2 cellular contexts compared by ENCODE assay signal in the genomic region with DNA sequence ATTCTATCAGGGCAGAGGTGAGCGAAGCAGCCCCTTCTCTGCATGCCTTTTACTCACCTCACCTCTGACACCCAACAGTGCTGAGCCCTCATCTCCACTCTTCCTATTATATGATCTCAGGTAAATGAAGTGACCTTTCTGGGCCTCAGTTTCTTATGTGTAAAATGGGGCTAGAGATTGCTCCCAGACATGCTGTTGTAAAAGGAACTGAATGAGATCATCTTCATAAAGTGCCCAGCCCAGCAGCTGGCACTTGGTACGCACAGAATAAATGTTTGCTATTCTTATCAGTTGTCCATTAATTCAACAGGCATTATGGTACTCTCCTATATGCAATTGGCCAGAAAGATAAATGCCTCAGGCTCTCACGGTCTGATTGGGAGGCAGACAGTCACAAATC.
TF ChIP-seq lines count a peak whose summit lies in the region.

No MANE protein-coding gene starts in this region.

TF ChIP-seq in HEK293, 187 proteins besides CTCF, POLR2A, EP300 and RAD21 (continues in another document):
- TF ChIP-seq ZNF501 (tag by site-specific recombination; IDR thresholded peaks at IDR 0.05) (no peak), ZNF670 (tag by site-specific recombination; IDR thresholded peaks at IDR 0.05; ENCODE audit: low read depth) (no peak), KLF1 (tag by site-specific recombination; IDR thresholded peaks at IDR 0.05) (peak; percentile 22; the same call in 1 of the 2 replicates), BCL11A (tag by site-specific recombination; IDR thresholded peaks at IDR 0.05; ENCODE audit: low read depth) (no peak), ZBTB7A (tag by site-specific recombination; IDR thresholded peaks at IDR 0.05; ENCODE audit: low read depth) (no peak), ZNF132 (tag by site-specific recombination; IDR thresholded peaks at IDR 0.05; ENCODE audit: borderline replicate concordance) (no peak), ZNF654 (tag by site-specific recombination; IDR thresholded peaks at IDR 0.05; ENCODE audit: low read depth) (no peak), FEZF1 (tag by site-specific recombination; IDR thresholded peaks at IDR 0.05) (peak; percentile 81), ZNF560 (tag by site-specific recombination; IDR thresholded peaks at IDR 0.05; ENCODE audit: borderline replicate concordance) (no peak), ZNF843 (tag by site-specific recombination; IDR thresholded peaks at IDR 0.05) (peak; percentile 56), ZSCAN16 (tag by site-specific recombination; IDR thresholded peaks at IDR 0.05) (no peak), ZNF335 (tag by site-specific recombination; conservative IDR thresholded peaks at IDR 0.05) (peak; percentile 63), SCRT2 (tag by site-specific recombination; IDR thresholded peaks at IDR 0.05) (peak; percentile 56), SCRT1 (tag by site-specific recombination; IDR thresholded peaks at IDR 0.05; ENCODE audit: borderline replicate concordance) (peak; percentile 48; the same call in 1 of the 2 replicates)
- TF ChIP-seq, protein P1, sequence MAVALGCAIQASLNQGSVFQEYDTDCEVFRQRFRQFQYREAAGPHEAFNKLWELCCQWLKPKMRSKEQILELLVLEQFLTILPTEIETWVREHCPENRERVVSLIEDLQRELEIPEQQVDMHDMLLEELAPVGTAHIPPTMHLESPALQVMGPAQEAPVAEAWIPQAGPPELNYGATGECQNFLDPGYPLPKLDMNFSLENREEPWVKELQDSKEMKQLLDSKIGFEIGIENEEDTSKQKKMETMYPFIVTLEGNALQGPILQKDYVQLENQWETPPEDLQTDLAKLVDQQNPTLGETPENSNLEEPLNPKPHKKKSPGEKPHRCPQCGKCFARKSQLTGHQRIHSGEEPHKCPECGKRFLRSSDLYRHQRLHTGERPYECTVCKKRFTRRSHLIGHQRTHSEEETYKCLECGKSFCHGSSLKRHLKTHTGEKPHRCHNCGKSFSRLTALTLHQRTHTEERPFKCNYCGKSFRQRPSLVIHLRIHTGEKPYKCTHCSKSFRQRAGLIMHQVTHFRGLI (tag by site-specific recombination; IDR thresholded peaks at IDR 0.05) = peak; percentile 68
- TF ChIP-seq, protein P2, sequence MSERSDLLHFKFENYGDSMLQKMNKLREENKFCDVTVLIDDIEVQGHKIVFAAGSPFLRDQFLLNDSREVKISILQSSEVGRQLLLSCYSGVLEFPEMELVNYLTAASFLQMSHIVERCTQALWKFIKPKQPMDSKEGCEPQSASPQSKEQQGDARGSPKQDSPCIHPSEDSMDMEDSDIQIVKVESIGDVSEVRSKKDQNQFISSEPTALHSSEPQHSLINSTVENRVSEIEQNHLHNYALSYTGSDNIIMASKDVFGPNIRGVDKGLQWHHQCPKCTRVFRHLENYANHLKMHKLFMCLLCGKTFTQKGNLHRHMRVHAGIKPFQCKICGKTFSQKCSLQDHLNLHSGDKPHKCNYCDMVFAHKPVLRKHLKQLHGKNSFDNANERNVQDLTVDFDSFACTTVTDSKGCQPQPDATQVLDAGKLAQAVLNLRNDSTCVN (tag by site-specific recombination; optimal IDR thresholded peaks at IDR 0.05) = peak; percentile 4
- TF ChIP-seq, protein P3, sequence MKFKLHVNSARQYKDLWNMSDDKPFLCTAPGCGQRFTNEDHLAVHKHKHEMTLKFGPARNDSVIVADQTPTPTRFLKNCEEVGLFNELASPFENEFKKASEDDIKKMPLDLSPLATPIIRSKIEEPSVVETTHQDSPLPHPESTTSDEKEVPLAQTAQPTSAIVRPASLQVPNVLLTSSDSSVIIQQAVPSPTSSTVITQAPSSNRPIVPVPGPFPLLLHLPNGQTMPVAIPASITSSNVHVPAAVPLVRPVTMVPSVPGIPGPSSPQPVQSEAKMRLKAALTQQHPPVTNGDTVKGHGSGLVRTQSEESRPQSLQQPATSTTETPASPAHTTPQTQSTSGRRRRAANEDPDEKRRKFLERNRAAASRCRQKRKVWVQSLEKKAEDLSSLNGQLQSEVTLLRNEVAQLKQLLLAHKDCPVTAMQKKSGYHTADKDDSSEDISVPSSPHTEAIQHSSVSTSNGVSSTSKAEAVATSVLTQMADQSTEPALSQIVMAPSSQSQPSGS (tag by site-specific recombination; IDR thresholded peaks at IDR 0.05; ENCODE audit: low read depth) = no peak
- TF ChIP-seq, protein P4, sequence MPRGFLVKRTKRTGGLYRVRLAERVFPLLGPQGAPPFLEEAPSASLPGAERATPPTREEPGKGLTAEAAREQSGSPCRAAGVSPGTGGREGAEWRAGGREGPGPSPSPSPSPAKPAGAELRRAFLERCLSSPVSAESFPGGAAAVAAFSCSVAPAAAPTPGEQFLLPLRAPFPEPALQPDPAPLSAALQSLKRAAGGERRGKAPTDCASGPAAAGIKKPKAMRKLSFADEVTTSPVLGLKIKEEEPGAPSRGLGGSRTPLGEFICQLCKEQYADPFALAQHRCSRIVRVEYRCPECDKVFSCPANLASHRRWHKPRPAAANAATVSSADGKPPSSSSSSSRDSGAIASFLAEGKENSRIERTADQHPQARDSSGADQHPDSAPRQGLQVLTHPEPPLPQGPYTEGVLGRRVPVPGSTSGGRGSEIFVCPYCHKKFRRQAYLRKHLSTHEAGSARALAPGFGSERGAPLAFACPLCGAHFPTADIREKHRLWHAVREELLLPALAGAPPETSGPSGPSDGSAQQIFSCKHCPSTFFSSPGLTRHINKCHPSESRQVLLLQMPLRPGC (tag by site-specific recombination; IDR thresholded peaks at IDR 0.05) = no peak
- TF ChIP-seq, protein P5, sequence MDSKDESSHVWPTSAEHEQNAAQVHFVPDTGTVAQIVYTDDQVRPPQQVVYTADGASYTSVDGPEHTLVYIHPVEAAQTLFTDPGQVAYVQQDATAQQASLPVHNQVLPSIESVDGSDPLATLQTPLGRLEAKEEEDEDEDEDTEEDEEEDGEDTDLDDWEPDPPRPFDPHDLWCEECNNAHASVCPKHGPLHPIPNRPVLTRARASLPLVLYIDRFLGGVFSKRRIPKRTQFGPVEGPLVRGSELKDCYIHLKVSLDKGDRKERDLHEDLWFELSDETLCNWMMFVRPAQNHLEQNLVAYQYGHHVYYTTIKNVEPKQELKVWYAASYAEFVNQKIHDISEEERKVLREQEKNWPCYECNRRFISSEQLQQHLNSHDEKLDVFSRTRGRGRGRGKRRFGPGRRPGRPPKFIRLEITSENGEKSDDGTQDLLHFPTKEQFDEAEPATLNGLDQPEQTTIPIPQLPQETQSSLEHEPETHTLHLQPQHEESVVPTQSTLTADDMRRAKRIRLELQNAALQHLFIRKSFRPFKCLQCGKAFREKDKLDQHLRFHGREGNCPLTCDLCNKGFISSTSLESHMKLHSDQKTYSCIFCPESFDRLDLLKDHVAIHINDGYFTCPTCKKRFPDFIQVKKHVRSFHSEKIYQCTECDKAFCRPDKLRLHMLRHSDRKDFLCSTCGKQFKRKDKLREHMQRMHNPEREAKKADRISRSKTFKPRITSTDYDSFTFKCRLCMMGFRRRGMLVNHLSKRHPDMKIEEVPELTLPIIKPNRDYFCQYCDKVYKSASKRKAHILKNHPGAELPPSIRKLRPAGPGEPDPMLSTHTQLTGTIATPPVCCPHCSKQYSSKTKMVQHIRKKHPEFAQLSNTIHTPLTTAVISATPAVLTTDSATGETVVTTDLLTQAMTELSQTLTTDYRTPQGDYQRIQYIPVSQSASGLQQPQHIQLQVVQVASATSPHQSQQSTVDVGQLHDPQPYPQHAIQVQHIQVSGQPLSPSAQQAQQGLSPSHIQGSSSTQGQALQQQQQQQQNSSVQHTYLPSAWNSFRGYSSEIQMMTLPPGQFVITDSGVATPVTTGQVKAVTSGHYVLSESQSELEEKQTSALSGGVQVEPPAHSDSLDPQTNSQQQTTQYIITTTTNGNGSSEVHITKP (tag by site-specific recombination; IDR thresholded peaks at IDR 0.05) = peak; percentile 83

TF ChIP-seq in HepG2, 621 proteins besides CTCF, POLR2A, EP300 and RAD21:
- peak; percentile 62; the same call in 1 of the 2 replicates for TF ChIP-seq ZNF629 (CRISPR knock-in tag; conservative IDR thresholded peaks at IDR 0.05)
- TF ChIP-seq, protein P6, sequence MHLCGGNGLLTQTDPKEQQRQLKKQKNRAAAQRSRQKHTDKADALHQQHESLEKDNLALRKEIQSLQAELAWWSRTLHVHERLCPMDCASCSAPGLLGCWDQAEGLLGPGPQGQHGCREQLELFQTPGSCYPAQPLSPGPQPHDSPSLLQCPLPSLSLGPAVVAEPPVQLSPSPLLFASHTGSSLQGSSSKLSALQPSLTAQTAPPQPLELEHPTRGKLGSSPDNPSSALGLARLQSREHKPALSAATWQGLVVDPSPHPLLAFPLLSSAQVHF (CRISPR knock-in tag; IDR thresholded peaks at IDR 0.05) = no peak
